ENCODE assay signal across 1 cellular context in genomic region chr6:31821301-31822037, GRCh38.
TF ChIP-seq lines count a peak whose summit lies in the region.

No MANE protein-coding gene starts in this region.

TF ChIP-seq in endothelial cell of umbilical vein, 7 proteins besides CTCF, POLR2A, EP300 and RAD21:
- no peak for TF ChIP-seq POLR2AphosphoS5 (IDR thresholded peaks at IDR 0.05; ENCODE audit: insufficient read depth, low read depth, low read length)
- no peak for TF ChIP-seq MYC (IDR thresholded peaks at IDR 0.05; ENCODE audit: low read depth, low read length)
- no peak for TF ChIP-seq FOS (IDR thresholded peaks at IDR 0.05; ENCODE audit: borderline replicate concordance, insufficient read depth, low read length)
- TF ChIP-seq MAX (IDR thresholded peaks at IDR 0.05; ENCODE audit: insufficient read depth, insufficient read length) = no peak
- TF ChIP-seq JUN (IDR thresholded peaks at IDR 0.05; ENCODE audit: borderline replicate concordance, insufficient read depth, insufficient read length, low read depth) = no peak
- no peak for TF ChIP-seq GATA2 (IDR thresholded peaks at IDR 0.05; ENCODE audit: insufficient read depth, insufficient read length, low read depth, low read length)
- no peak for TF ChIP-seq EZH2 (IDR thresholded peaks at IDR 0.05; ENCODE audit: borderline replicate concordance, low read depth, low read length, severe bottlenecking)
TF ChIP-seq in endothelial cell of umbilical vein: peak in this region for 0.
